In the genomic region with DNA sequence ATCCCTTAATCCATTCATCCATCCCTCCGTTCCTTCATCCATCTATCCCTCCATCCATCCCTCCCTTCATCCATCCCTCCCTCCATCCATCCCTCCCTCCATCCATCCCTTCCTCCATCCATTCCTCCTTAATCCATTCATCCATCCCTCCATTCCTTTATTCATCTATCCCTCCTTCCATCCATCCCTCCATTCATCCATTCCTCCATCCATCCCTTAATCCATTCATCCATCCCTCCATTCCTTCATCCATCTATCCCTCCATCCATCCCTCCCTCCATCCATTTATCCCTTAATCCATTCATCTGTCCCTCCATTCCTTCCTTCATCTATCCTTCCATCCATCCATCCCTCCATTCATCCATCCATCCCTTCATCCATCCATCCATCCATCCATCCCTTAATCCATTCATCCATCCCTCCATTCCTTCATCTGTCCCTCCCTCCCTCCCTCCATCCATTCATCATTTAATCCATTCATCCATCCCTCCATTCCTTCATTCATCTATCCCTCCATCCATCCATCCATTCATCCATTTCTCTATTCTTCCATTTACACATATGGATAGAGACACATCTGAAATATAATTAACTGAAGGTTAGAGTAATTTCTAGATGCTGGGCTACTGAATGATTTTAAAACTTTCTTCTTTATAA, we compare ENCODE assay signal across 24 cellular contexts.
"Had no signal": no experiment of that assay in that cellular context is flagged by ENCODE, and none has a peak within 500 bp of the region (broad histone marks: within the 10 kb centered on the region; RNA-seq: fewer than 3 reads in every experiment).

No MANE protein-coding gene starts in this region.

- H3K27ac Mint-ChIP-seq: activated CD8-positive, alpha-beta memory T cell treated with anti-CD3 and anti-CD28 coated beads, Interleukin-2, amount 10 ng/mL, durations not matched to agents 7 days and 5 days had no signal

- H3K4me3 Mint-ChIP-seq: activated CD8-positive, alpha-beta memory T cell treated with anti-CD3 and anti-CD28 coated beads, Interleukin-2, amount 10 ng/mL, durations not matched to agents 7 days and 5 days; activated T-cell treated with anti-CD3 and anti-CD28 coated beads, Interleukin-2, amount 50 U/mL, for 4 hours had no signal

- H3K4me1 ChIP-seq: Peyer's patch, SJCRH30 had no signal

- H3K27me3 ChIP-seq: adrenal gland, Peyer's patch had no signal

- H3K36me3 ChIP-seq: adrenal gland, Peyer's patch, SJCRH30, WERI-Rb-1 had no signal

- DNase-seq: activated CD8-positive, alpha-beta memory T cell treated with anti-CD3 and anti-CD28 coated beads, Interleukin-2, amount 10 ng/mL, durations not matched to agents 7 days and 5 days; activated effector memory CD4-positive, alpha-beta T cell treated with Interleukin-2 at 50 U/mL for 16 hours; activated naive CD4-positive, alpha-beta T cell; activated T-cell treated with anti-CD3 and anti-CD28 coated beads, Interleukin-2, amount 50 U/mL, for 4 hours; adrenal gland; anterior cingulate cortex; cerebellar nuclear complex; Kasumi-1; KBM-7; NCI-H1105 treated with DMSO at 0.1 percent for 48 hours; NCI-H1436 treated with DMSO at 0.1 percent for 48 hours; NCI-H187; NCI-H2081; NCI-H510A treated with DMSO at 0.1 percent for 48 hours; NCI-H69; NK-92 treated with Interleukin-12 subunit alpha and Interleukin-12 subunit beta, amount 100 ng/mL, for 24 hours; OCI-M1; Peyer's patch; Right ventricle myocardium superior; SJCRH30; SK-N-SH; WERI-Rb-1 had no signal

- H3K27ac ChIP-seq: adrenal gland, Peyer's patch, RWPE1, SJCRH30, WERI-Rb-1 had no signal

- H3K4me3 ChIP-seq: adrenal gland, Peyer's patch, SJCRH30 had no signal

- FAIRE-seq: colon had no signal

- H3K9me3 ChIP-seq: adrenal gland, Peyer's patch, SJCRH30, SK-N-SH had no signal

- H3K4me2 ChIP-seq: SK-N-SH had no signal

- ATAC-seq: activated CD8-positive, alpha-beta memory T cell treated with anti-CD3 and anti-CD28 coated beads, Interleukin-2, amount 10 ng/mL, durations not matched to agents 7 days and 5 days; activated T-cell treated with anti-CD3 and anti-CD28 coated beads, Interleukin-2, amount 50 U/mL, for 4 hours had no signal

- H3K9ac ChIP-seq: SK-N-SH had no signal
